In genomic region chr9:136854113-136854841, GRCh38 we compare ENCODE assay signal across 16 cellular contexts. TPM values are rescaled to one million over a fixed set of nuclear protein-coding genes. Genes with fewer than 3 reads are reported as not detected.
DNase-seq lines count a peak whose midpoint lies in the region; ATAC-seq, FAIRE-seq and TF ChIP-seq lines count a peak whose summit lies in the region.
"Had no signal": no experiment of that assay in that cellular context is flagged by ENCODE, and none has a peak within 500 bp of the region (broad histone marks: within the 10 kb centered on the region; RNA-seq: fewer than 3 reads in every experiment).

No MANE protein-coding gene starts in this region.

- H3K27me3 ChIP-seq in K562 (ENCODE audit: control insufficient read depth in 2 of 2, insufficient read depth in 2 of 2, low read length in 2 of 2) (no peaks in the 10 kb centered on the region), osteoblast (ENCODE audit: insufficient read depth, low read length) (no peaks in the 10 kb centered on the region)
- H3K27me3 ChIP-seq: gastrocnemius medialis, stomach had no signal

- peak; percentile 14 for DNase-seq in activated CD8-positive, alpha-beta memory T cell treated with anti-CD3 and anti-CD28 coated beads, Interleukin-2, amount 50 U/mL, for 4 hours
- DNase-seq in activated CD8-positive, alpha-beta memory T cell treated with anti-CD3 and anti-CD28 coated beads for 24 hours, result no peak
- no peak for DNase-seq in K562 (ENCODE audit: extremely low read depth in 1 of 4, low spot score in 3 of 4)
- DNase-seq in osteoblast (ENCODE audit: insufficient read length, low spot score, missing footprints), result peak; percentile 77
- no peak for DNase-seq in NCI-H187 (lab: John Stamatoyannopoulos, UW)
- DNase-seq in activated naive CD8-positive, alpha-beta T cell treated with anti-CD3 and anti-CD28 coated beads for 36 hours, result no peak
- DNase-seq: activated B cell treated with CpG ODN at 0.5 μM for 24 hours; activated gamma-delta T cell treated with Interleukin-2 at 50 U/mL for 16 hours; CD4-positive, CD25-positive, alpha-beta regulatory T cell; DMS53; mammary epithelial cell; NCI-H345; stomach had no signal

- peak overlapping the region in 1 of 2 experiments; percentile 35; a peak in 2 of 4 replicates for H3K9ac ChIP-seq in K562 (ENCODE audit: insufficient read depth in 1 of 2, low read depth in 2 of 2, low read length in 2 of 2)

- no peaks in the 10 kb centered on the region for H3K9me1 ChIP-seq in K562 (ENCODE audit: control insufficient read depth, insufficient read depth, low read length)

- in situ Hi-C loops in K562 (cut with MboI), result no loop called here

- CTCF ChIA-PET in K562 (lab: Yijun Ruan, JAX; ENCODE audit: low intra/inter-chr PET ratio), result no interaction called here

- H3K27ac ChIP-seq in K562 (ENCODE audit: extremely low read depth, low read depth, low read length), result no peak overlapping the region
- H3K27ac ChIP-seq in osteoblast (ENCODE audit: low read depth, low read length), result no peak overlapping the region
- H3K27ac ChIP-seq: gastrocnemius medialis had no signal

- H3K9me3 ChIP-seq in K562 (replicated peaks; ENCODE audit: control insufficient read depth, insufficient read depth, low read depth, low read length) (no peaks in the 10 kb centered on the region), osteoblast (ENCODE audit: low read depth, low read length) (no peaks in the 10 kb centered on the region)
- H3K9me3 ChIP-seq: gastrocnemius medialis, stomach had no signal

- peaks cover 7% of the 10 kb centered on the region for H3K36me3 Mint-ChIP-seq in activated naive CD8-positive, alpha-beta T cell treated with anti-CD3 and anti-CD28 coated beads for 36 hours
- H3K36me3 Mint-ChIP-seq: CD4-positive, CD25-positive, alpha-beta regulatory T cell; naive thymus-derived CD8-positive, alpha-beta T cell had no signal

- intact Hi-C loops in K562 (cut with micrococcal nuclease), result no loop called here

- no peaks in the 10 kb centered on the region for H3K9me3 Mint-ChIP-seq in activated naive CD8-positive, alpha-beta T cell treated with anti-CD3 and anti-CD28 coated beads for 36 hours
- H3K9me3 Mint-ChIP-seq: activated B cell treated with CpG ODN at 0.5 μM for 24 hours; CD4-positive, CD25-positive, alpha-beta regulatory T cell; naive thymus-derived CD8-positive, alpha-beta T cell had no signal

- 80% methylated on average over 22 of the region's 30 CpGs for WGBS in K562 (ENCODE audit: insufficient coverage, low coverage, missing lambda C conversion rate)

- no peak for TF ChIP-seq POLR2A in K562 (conservative IDR thresholded peaks at IDR 0.05)

- TF ChIP-seq CTCF in K562 (IDR thresholded peaks at IDR 0.05 in 2 of 3, conservative IDR thresholded peaks at IDR 0.05 in 1 of 3; ENCODE audit: insufficient read depth in 2 of 3, low read depth in 1 of 3, low read length in 3 of 3) (no peak), osteoblast (IDR thresholded peaks at IDR 0.05; ENCODE audit: extremely low read depth, low read depth, low read length) (no peak)

- H3K4me3 Mint-ChIP-seq in activated naive CD8-positive, alpha-beta T cell treated with anti-CD3 and anti-CD28 coated beads for 36 hours, result no peak overlapping the region
- H3K4me3 Mint-ChIP-seq: activated B cell treated with CpG ODN at 0.5 μM for 24 hours; naive thymus-derived CD8-positive, alpha-beta T cell had no signal

- no peak for ATAC-seq in K562
- ATAC-seq: gastrocnemius medialis; HCT116; naive thymus-derived CD8-positive, alpha-beta T cell had no signal

- no peak overlapping the region for H2AFZ ChIP-seq in K562 (ENCODE audit: low read depth, low read length)
- no peak overlapping the region for H2AFZ ChIP-seq in osteoblast (ENCODE audit: low read length)

- peaks cover 38% of the 10 kb centered on the region; the same call in 1 of the 3 replicates for H3K36me3 ChIP-seq in K562 (ENCODE audit: control insufficient read depth, insufficient read depth, low read length)
- H3K36me3 ChIP-seq in osteoblast (ENCODE audit: insufficient read depth, low read length), result peaks cover 15% of the 10 kb centered on the region

- no peak for FAIRE-seq in K562 (lab: Jason Lieb, UNC)

- peaks cover 9 to 96% of the 10 kb centered on the region in 2 experiments; a peak in 4 of 5 replicates for H3K4me1 ChIP-seq in K562 (replicated peaks in 1 of 2; ENCODE audit: control insufficient read depth in 2 of 2, insufficient read depth in 2 of 2, low read length in 2 of 2)
- H3K4me1 ChIP-seq in osteoblast (ENCODE audit: insufficient read depth, low read length), result peaks cover 14% of the 10 kb centered on the region

- H3K4me2 ChIP-seq in K562 (ENCODE audit: insufficient read depth, low read length) (no peak overlapping the region), osteoblast (ENCODE audit: insufficient read depth, low read length) (no peak overlapping the region)

- no peak for TF ChIP-seq EP300 in K562 (IDR thresholded peaks at IDR 0.05; ENCODE audit: low read length)

- POLR2A ChIA-PET in K562 (lab: Yijun Ruan, JAX), result interaction anchor here (0.6 kb wide), 1 partner anchor 102 kb away, joined by 3 read pairs; no protein-coding TSS in a partner anchor

- TF ChIP-seq RAD21 in K562 (CRISPR knock-in tag; conservative IDR thresholded peaks at IDR 0.05 in 1 of 2, IDR thresholded peaks at IDR 0.05 in 1 of 2), result no peak

- H4K20me1 ChIP-seq in K562 (replicated peaks; ENCODE audit: control insufficient read depth, insufficient read depth, low read length) (0 out of 2 replicates have a peak, but pooled peaks cover 7% of the 10 kb centered on the region), osteoblast (ENCODE audit: insufficient read depth, low read length) (peaks cover 14% of the 10 kb centered on the region)

- no peak overlapping the region for H3K27ac Mint-ChIP-seq in activated naive CD8-positive, alpha-beta T cell treated with anti-CD3 and anti-CD28 coated beads for 36 hours
- H3K27ac Mint-ChIP-seq: activated B cell treated with CpG ODN at 0.5 μM for 24 hours; CD4-positive, CD25-positive, alpha-beta regulatory T cell; naive thymus-derived CD8-positive, alpha-beta T cell had no signal

- H3K79me2 ChIP-seq in K562 (ENCODE audit: control insufficient read depth, insufficient read depth, low read length), result peaks cover 15% of the 10 kb centered on the region
- peaks cover 7% of the 10 kb centered on the region for H3K79me2 ChIP-seq in osteoblast (ENCODE audit: insufficient read depth, low read length)

- no TSS peak for BruUV-seq in K562 (replicated peaks; lab: Mats Ljungman, UMichigan)

- peaks cover 5% of the 10 kb centered on the region for H3K4me1 Mint-ChIP-seq in activated naive CD8-positive, alpha-beta T cell treated with anti-CD3 and anti-CD28 coated beads for 36 hours

- H3K4me3 ChIP-seq in K562 (no peak overlapping the region), osteoblast (ENCODE audit: insufficient read depth, low read length) (no peak overlapping the region)
- H3K4me3 ChIP-seq: gastrocnemius medialis, stomach had no signal

- peaks cover under 1% of the 10 kb centered on the region for H3K27me3 Mint-ChIP-seq in activated naive CD8-positive, alpha-beta T cell treated with anti-CD3 and anti-CD28 coated beads for 36 hours
- H3K27me3 Mint-ChIP-seq: activated B cell treated with CpG ODN at 0.5 μM for 24 hours; naive thymus-derived CD8-positive, alpha-beta T cell had no signal

RNA-seq across cellular contexts. Expression of gene MAMDC4, which starts 2.1 kb away (rescaled TPM):
- 9.8 and 44.0 TPM in 2 replicates for total RNA-seq in K562 (2011; cell fraction: chromatin; rRNA removed; ENCODE audit: low replicate concordance)
- 38.6 and 45.4 TPM in 2 replicates for total RNA-seq in K562 (2011; cell fraction: nucleolus; rRNA removed)
- total RNA-seq in K562 (2011; cell fraction: nucleoplasm; rRNA removed), result 15.4 and 16.5 TPM in 2 replicates
- 4.5 and 7.1 TPM in 2 replicates for total RNA-seq in K562 (2014; rRNA removed)
- 0.10 and 0.47 TPM in 2 replicates for total RNA-seq in K562 (2014; rRNA removed; fragmentation: Illumina TruSeq; extraction: Trizol)
- 2.9 and 3.6 TPM in 2 replicates for total RNA-seq in K562 (2015; rRNA removed; fragmentation: Illumina TruSeq; extraction: Trizol)
- 9.6 and 11.0 TPM in 2 replicates for total RNA-seq in K562 (2021)
- 1.3 and 3.6 TPM in 2 replicates for polyA plus RNA-seq in K562 (2011; rRNA removed)
- polyA plus RNA-seq in K562 (2011; cell fraction: cytosol; rRNA removed), result 0.74 and 2.6 TPM in 2 replicates
- 45.8 and 94.5 TPM in 2 replicates for polyA plus RNA-seq in K562 (2011; cell fraction: nucleus; rRNA removed)
- polyA plus RNA-seq in K562 (2012), result 6.9 and 15.2 TPM in 2 replicates
- 1.5 and 2.2 TPM in 2 replicates for polyA plus RNA-seq in K562 (2014; fragmentation: Illumina TruSeq; extraction: Trizol)
- under 1 TPM; 0.03 to 0.18 TPM for polyA plus RNA-seq in K562 (2014; fragmentation: Nextera tagmentation; extraction: Ambion mirVana)
- polyA plus RNA-seq in K562 (2014; rRNA removed), result 7.9 and 10.8 TPM in 2 replicates
- 0.06 and 0.21 TPM in 2 replicates for polyA minus RNA-seq in K562 (2011; rRNA and poly(A)+ RNA removed)
- 1.1 and 1.5 TPM in 2 replicates for polyA minus RNA-seq in K562 (2011; cell fraction: cytosol; rRNA and poly(A)+ RNA removed)
- polyA minus RNA-seq in K562 (2011; cell fraction: nucleus; rRNA and poly(A)+ RNA removed), result 5.0 and 5.6 TPM in 2 replicates
- total RNA-seq in osteoblast, result 0.88 and 1.4 TPM in 2 replicates
- 10 to 100 TPM; 10.9 to 12.6 TPM for total RNA-seq in activated naive CD8-positive, alpha-beta T cell treated with anti-CD3 and anti-CD28 coated beads for 36 hours

RNA-seq across cellular contexts. Expression of gene PHPT1, which starts 5.1 kb away (rescaled TPM):
- 45.1 and 180 TPM in 2 replicates for total RNA-seq in K562 (2011; cell fraction: chromatin; rRNA removed; ENCODE audit: low replicate concordance)
- 169 and 176 TPM in 2 replicates for total RNA-seq in K562 (2011; cell fraction: nucleolus; rRNA removed)
- total RNA-seq in K562 (2011; cell fraction: nucleoplasm; rRNA removed), result 73.7 and 101 TPM in 2 replicates
- total RNA-seq in K562 (2014; rRNA removed) (114 and 142 TPM in 2 replicates), K562 (2014; rRNA removed; fragmentation: Illumina TruSeq; extraction: Trizol) (16.4 and 20.9 TPM in 2 replicates), K562 (2015; rRNA removed; fragmentation: Illumina TruSeq; extraction: Trizol) (93.0 and 96.7 TPM in 2 replicates), K562 (2021) (126 and 135 TPM in 2 replicates), osteoblast (54.2 and 59.0 TPM in 2 replicates)
- polyA plus RNA-seq in K562 (2011; rRNA removed) (50.9 and 84.3 TPM in 2 replicates), K562 (2014; fragmentation: Illumina TruSeq; extraction: Trizol) (80.2 and 98.6 TPM in 2 replicates), K562 (2014; fragmentation: Nextera tagmentation; extraction: Ambion mirVana) (100 to 1,000 TPM; 131 to 166 TPM), K562 (2014; rRNA removed) (129 and 161 TPM in 2 replicates)
- 137 and 211 TPM in 2 replicates for polyA plus RNA-seq in K562 (2011; cell fraction: cytosol; rRNA removed)
- 314 and 360 TPM in 2 replicates for polyA plus RNA-seq in K562 (2011; cell fraction: nucleus; rRNA removed)
- polyA plus RNA-seq in K562 (2012), result 124 and 150 TPM in 2 replicates
- polyA minus RNA-seq in K562 (2011; rRNA and poly(A)+ RNA removed), result 7.0 and 7.2 TPM in 2 replicates
- polyA minus RNA-seq in K562 (2011; cell fraction: cytosol; rRNA and poly(A)+ RNA removed), result 19.4 and 27.9 TPM in 2 replicates
- polyA minus RNA-seq in K562 (2011; cell fraction: nucleus; rRNA and poly(A)+ RNA removed), result 31.0 and 41.3 TPM in 2 replicates
- total RNA-seq in activated naive CD8-positive, alpha-beta T cell treated with anti-CD3 and anti-CD28 coated beads for 36 hours, result 10 to 100 TPM; 93.0 to 97.8 TPM

RNA-seq across cellular contexts. Expression of gene EDF1, which starts 11.8 kb away (rescaled TPM):
- total RNA-seq in K562 (2011; cell fraction: chromatin; rRNA removed; ENCODE audit: low replicate concordance), result 59.6 and 137 TPM in 2 replicates
- 95.8 and 97.7 TPM in 2 replicates for total RNA-seq in K562 (2011; cell fraction: nucleolus; rRNA removed)
- total RNA-seq in K562 (2011; cell fraction: nucleoplasm; rRNA removed), result 83.2 and 87.5 TPM in 2 replicates
- total RNA-seq in K562 (2014; rRNA removed) (532 and 564 TPM in 2 replicates), K562 (2014; rRNA removed; fragmentation: Illumina TruSeq; extraction: Trizol) (132 and 198 TPM in 2 replicates), K562 (2015; rRNA removed; fragmentation: Illumina TruSeq; extraction: Trizol) (363 and 368 TPM in 2 replicates), K562 (2021) (302 and 324 TPM in 2 replicates), osteoblast (126 and 173 TPM in 2 replicates)
- polyA plus RNA-seq in K562 (2011; rRNA removed) (235 TPM in 2 replicates), K562 (2014; fragmentation: Illumina TruSeq; extraction: Trizol) (318 and 384 TPM in 2 replicates), K562 (2014; fragmentation: Nextera tagmentation; extraction: Ambion mirVana) (100 to 1,000 TPM in 1 of 2 experiments, 10 to 100 TPM in 1; 81.0 to 108 TPM), K562 (2014; rRNA removed) (526 and 558 TPM in 2 replicates)
- 308 and 335 TPM in 2 replicates for polyA plus RNA-seq in K562 (2011; cell fraction: cytosol; rRNA removed)
- 223 and 253 TPM in 2 replicates for polyA plus RNA-seq in K562 (2011; cell fraction: nucleus; rRNA removed)
- polyA plus RNA-seq in K562 (2012), result 389 and 638 TPM in 2 replicates
- polyA minus RNA-seq in K562 (2011; rRNA and poly(A)+ RNA removed), result 128 and 129 TPM in 2 replicates
- polyA minus RNA-seq in K562 (2011; cell fraction: cytosol; rRNA and poly(A)+ RNA removed), result 82.8 and 116 TPM in 2 replicates
- polyA minus RNA-seq in K562 (2011; cell fraction: nucleus; rRNA and poly(A)+ RNA removed), result 37.3 and 41.4 TPM in 2 replicates
- total RNA-seq in activated naive CD8-positive, alpha-beta T cell treated with anti-CD3 and anti-CD28 coated beads for 36 hours, result 100 to 1,000 TPM; 276 to 284 TPM

RNA-seq across cellular contexts. Expression of gene AJM1, which starts 12.0 kb away (rescaled TPM):
- total RNA-seq in K562 (2011; cell fraction: chromatin; rRNA removed; ENCODE audit: low replicate concordance), result 3.5 and 12.8 TPM in 2 replicates
- total RNA-seq in K562 (2011; cell fraction: nucleolus; rRNA removed), result 13.2 and 13.6 TPM in 2 replicates
- 7.8 and 10.9 TPM in 2 replicates for total RNA-seq in K562 (2011; cell fraction: nucleoplasm; rRNA removed)
- 2.0 and 2.8 TPM in 2 replicates for total RNA-seq in K562 (2014; rRNA removed)
- 0.07 TPM in 1 of 2 replicates, not detected in the other for total RNA-seq in K562 (2014; rRNA removed; fragmentation: Illumina TruSeq; extraction: Trizol)
- total RNA-seq in K562 (2015; rRNA removed; fragmentation: Illumina TruSeq; extraction: Trizol), result 0.83 and 0.94 TPM in 2 replicates
- 3.2 TPM in 2 replicates for total RNA-seq in K562 (2021)
- polyA plus RNA-seq in K562 (2011; rRNA removed), result 0.46 and 1.1 TPM in 2 replicates
- polyA plus RNA-seq in K562 (2011; cell fraction: cytosol; rRNA removed), result 0.49 and 1.00 TPM in 2 replicates
- 11.7 and 16.6 TPM in 2 replicates for polyA plus RNA-seq in K562 (2011; cell fraction: nucleus; rRNA removed)
- 2.1 and 4.3 TPM in 2 replicates for polyA plus RNA-seq in K562 (2012)
- 0.06 and 0.54 TPM in 2 replicates for polyA plus RNA-seq in K562 (2014; fragmentation: Illumina TruSeq; extraction: Trizol)
- under 1 TPM in 1 of 2 experiments, not detected in 1; 0.01 TPM for polyA plus RNA-seq in K562 (2014; fragmentation: Nextera tagmentation; extraction: Ambion mirVana)
- polyA plus RNA-seq in K562 (2014; rRNA removed), result 2.2 and 3.7 TPM in 2 replicates
- 0.11 and 0.12 TPM in 2 replicates for polyA minus RNA-seq in K562 (2011; rRNA and poly(A)+ RNA removed)
- 0.86 and 1.3 TPM in 2 replicates for polyA minus RNA-seq in K562 (2011; cell fraction: cytosol; rRNA and poly(A)+ RNA removed)
- 2.6 and 3.0 TPM in 2 replicates for polyA minus RNA-seq in K562 (2011; cell fraction: nucleus; rRNA and poly(A)+ RNA removed)
- 0.88 and 1.1 TPM in 2 replicates for total RNA-seq in osteoblast
- total RNA-seq in activated naive CD8-positive, alpha-beta T cell treated with anti-CD3 and anti-CD28 coated beads for 36 hours, result 1 to 10 TPM; 2.8 to 3.1 TPM

RNA-seq across cellular contexts. Expression of gene TRAF2, which starts 32.0 kb away (rescaled TPM):
- total RNA-seq in K562 (2011; cell fraction: chromatin; rRNA removed; ENCODE audit: low replicate concordance), result 25.3 and 98.2 TPM in 2 replicates
- 71.7 TPM in 2 replicates for total RNA-seq in K562 (2011; cell fraction: nucleolus; rRNA removed)
- 30.2 and 33.8 TPM in 2 replicates for total RNA-seq in K562 (2011; cell fraction: nucleoplasm; rRNA removed)
- 26.8 and 33.3 TPM in 2 replicates for total RNA-seq in K562 (2014; rRNA removed)
- total RNA-seq in K562 (2014; rRNA removed; fragmentation: Illumina TruSeq; extraction: Trizol), result 5.9 and 9.1 TPM in 2 replicates
- total RNA-seq in K562 (2015; rRNA removed; fragmentation: Illumina TruSeq; extraction: Trizol), result 26.6 and 28.2 TPM in 2 replicates
- total RNA-seq in K562 (2021), result 44.5 and 45.2 TPM in 2 replicates
- polyA plus RNA-seq in K562 (2011; rRNA removed), result 17.3 and 24.9 TPM in 2 replicates
- polyA plus RNA-seq in K562 (2011; cell fraction: cytosol; rRNA removed), result 21.6 and 32.3 TPM in 2 replicates
- 26.6 and 36.1 TPM in 2 replicates for polyA plus RNA-seq in K562 (2011; cell fraction: nucleus; rRNA removed)
- polyA plus RNA-seq in K562 (2012), result 22.1 and 24.0 TPM in 2 replicates
- 18.0 and 28.7 TPM in 2 replicates for polyA plus RNA-seq in K562 (2014; fragmentation: Illumina TruSeq; extraction: Trizol)
- under 1 TPM; 0.24 to 0.81 TPM for polyA plus RNA-seq in K562 (2014; fragmentation: Nextera tagmentation; extraction: Ambion mirVana)
- polyA plus RNA-seq in K562 (2014; rRNA removed), result 33.6 and 44.2 TPM in 2 replicates
- 9.8 and 14.7 TPM in 2 replicates for polyA minus RNA-seq in K562 (2011; rRNA and poly(A)+ RNA removed)
- 26.8 and 28.5 TPM in 2 replicates for polyA minus RNA-seq in K562 (2011; cell fraction: cytosol; rRNA and poly(A)+ RNA removed)
- 22.8 and 24.9 TPM in 2 replicates for polyA minus RNA-seq in K562 (2011; cell fraction: nucleus; rRNA and poly(A)+ RNA removed)
- 6.2 and 6.8 TPM in 2 replicates for total RNA-seq in osteoblast
- total RNA-seq in activated naive CD8-positive, alpha-beta T cell treated with anti-CD3 and anti-CD28 coated beads for 36 hours, result 10 to 100 TPM; 38.8 to 45.8 TPM

Comparison
In these comparisons a context has a peak if more than half of its experiments do, and no peak if none do; other contexts are left out.
1. DNase-seq: peak in activated CD8-positive, alpha-beta memory T cell treated with anti-CD3 and anti-CD28 coated beads, Interleukin-2, amount 50 U/mL, for 4 hours (single experiment) and osteoblast (single experiment); none in activated CD8-positive, alpha-beta memory T cell treated with anti-CD3 and anti-CD28 coated beads for 24 hours (single experiment), K562 (0 of 4), NCI-H187 (0 of 2) and activated naive CD8-positive, alpha-beta T cell treated with anti-CD3 and anti-CD28 coated beads for 36 hours (single experiment).